ENCODE assay signal across 27 cellular contexts in the genomic region with DNA sequence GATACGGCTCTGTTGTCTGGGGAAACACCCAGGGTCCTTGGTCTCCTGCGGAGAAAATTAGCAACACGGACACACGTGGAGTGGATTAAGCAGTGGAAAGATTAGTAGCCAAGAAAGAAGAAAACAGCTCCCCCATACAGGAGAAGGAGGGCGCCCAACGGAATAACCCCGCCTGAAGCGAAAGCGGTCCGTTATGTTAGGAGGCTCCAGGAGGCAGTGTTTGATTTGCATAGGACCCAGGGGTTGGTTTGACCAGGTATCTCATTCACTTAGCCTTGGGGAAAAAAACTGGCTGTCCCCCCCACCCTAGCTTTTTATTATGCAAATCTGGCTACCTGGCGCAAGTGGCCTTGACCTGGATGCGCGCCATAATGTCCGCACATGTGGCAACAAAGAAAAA.
"Had no signal": no experiment of that assay in that cellular context is flagged by ENCODE, and none has a peak within 500 bp of the region (broad histone marks: within the 10 kb centered on the region; RNA-seq: fewer than 3 reads in every experiment).

No MANE protein-coding gene starts in this region.

- H3K9me3 Mint-ChIP-seq: mesothelial cell of epicardium had no signal

- H3K4me3 Mint-ChIP-seq: mesothelial cell of epicardium; naive B cell; natural killer cell treated with Interleukin-12 subunit alpha and Interleukin-12 subunit beta and Interleukin-15 and Interleukin-18, amount 100 ng/mL, for 72 hours; neural crest cell; stimulated activated effector memory CD8-positive, alpha-beta T cell treated with anti-CD3 and anti-CD28 coated beads, Interleukin-12 subunit alpha, Interleukin-12 subunit beta, amount 100 ng/mL, for 72 hours had no signal

- H3K27ac ChIP-seq: dorsolateral prefrontal cortex, epithelial cell of prostate, gastrocnemius medialis, neutrophil, parathyroid adenoma, prostate gland, right atrium auricular region, sigmoid colon, stomach, thyroid gland, vagina had no signal

- ATAC-seq: esophagus mucosa; gastrocnemius medialis; left lobe of liver; mucosa of descending colon; natural killer cell treated with Interleukin-12 subunit alpha and Interleukin-12 subunit beta and Interleukin-15 and Interleukin-18, amount 100 ng/mL, for 72 hours; stimulated activated effector memory CD8-positive, alpha-beta T cell treated with anti-CD3 and anti-CD28 coated beads, Interleukin-12 subunit alpha, Interleukin-12 subunit beta, amount 100 ng/mL, for 72 hours had no signal

- H3K36me3 Mint-ChIP-seq: mesothelial cell of epicardium; naive B cell; natural killer cell treated with Interleukin-12 subunit alpha and Interleukin-12 subunit beta and Interleukin-15 and Interleukin-18, amount 100 ng/mL, for 72 hours; stimulated activated effector memory CD8-positive, alpha-beta T cell treated with anti-CD3 and anti-CD28 coated beads, Interleukin-12 subunit alpha, Interleukin-12 subunit beta, amount 100 ng/mL, for 72 hours had no signal

- H3K27ac Mint-ChIP-seq: mesothelial cell of epicardium; naive B cell; natural killer cell treated with Interleukin-12 subunit alpha and Interleukin-12 subunit beta and Interleukin-15 and Interleukin-18, amount 100 ng/mL, for 72 hours; stimulated activated effector memory CD8-positive, alpha-beta T cell treated with anti-CD3 and anti-CD28 coated beads, Interleukin-12 subunit alpha, Interleukin-12 subunit beta, amount 100 ng/mL, for 72 hours had no signal

- H3K9me3 ChIP-seq: gastrocnemius medialis, mucosa of descending colon, neutrophil, prostate gland, right atrium auricular region, sigmoid colon, thyroid gland, vagina had no signal

- H3K9ac ChIP-seq: parathyroid adenoma had no signal

- H3K27me3 ChIP-seq: dorsolateral prefrontal cortex, gastrocnemius medialis, neutrophil, right atrium auricular region, sigmoid colon, stomach, thyroid gland, vagina had no signal

- H3K27me3 Mint-ChIP-seq: natural killer cell treated with Interleukin-12 subunit alpha and Interleukin-12 subunit beta and Interleukin-15 and Interleukin-18, amount 100 ng/mL, for 72 hours had no signal

- H3K4me1 ChIP-seq: gastrocnemius medialis, parathyroid adenoma, prostate gland, right atrium auricular region, sigmoid colon, stomach, thyroid gland, vagina had no signal

- H3K36me3 ChIP-seq: gastrocnemius medialis, neutrophil, prostate gland, right atrium auricular region, sigmoid colon, stomach, thyroid gland, vagina had no signal

- H3K4me1 Mint-ChIP-seq: mesothelial cell of epicardium; naive B cell; neural crest cell; stimulated activated effector memory CD8-positive, alpha-beta T cell treated with anti-CD3 and anti-CD28 coated beads, Interleukin-12 subunit alpha, Interleukin-12 subunit beta, amount 100 ng/mL, for 72 hours had no signal

- H3K79me2 ChIP-seq: parathyroid adenoma had no signal

- DNase-seq: dorsolateral prefrontal cortex; effector CD4-positive, alpha-beta T cell; foreskin fibroblast; gastrocnemius medialis; head of caudate nucleus; kidney; mesenchymal stem cell; mucosa of descending colon; naive B cell; sigmoid colon; stimulated activated CD4-positive, alpha-beta T cell treated with anti-CD3 and anti-CD28 coated beads, Interleukin-2, amount 100 ng/mL, for 24 hours; stimulated activated CD4-positive, alpha-beta T cell treated with anti-CD3 and anti-CD28 coated beads, Interleukin-4, amount 100 ng/mL, for 24 hours; stimulated activated naive CD4-positive, alpha-beta T cell treated with Interleukin-2 at 50 U/mL for 16 hours; stomach; thyroid gland had no signal

- FAIRE-seq: kidney had no signal

- H2AFZ ChIP-seq: parathyroid adenoma had no signal

- H3K4me3 ChIP-seq: dorsolateral prefrontal cortex, gastrocnemius medialis, mucosa of descending colon, prostate gland, right atrium auricular region, sigmoid colon, stomach, thyroid gland, vagina had no signal
